1 cellular context compared by ENCODE assay signal in genomic region chr1:241992734-241993133, GRCh38.
TF ChIP-seq lines count a peak whose summit lies in the region.

No MANE protein-coding gene starts in this region.

TF ChIP-seq in IMR-90, 13 proteins besides CTCF, POLR2A, EP300 and RAD21:
- TF ChIP-seq CEBPB (IDR thresholded peaks at IDR 0.05; ENCODE audit: low read depth, low read length): no peak
- no peak for TF ChIP-seq NFE2L2 (IDR thresholded peaks at IDR 0.05; ENCODE audit: low read depth, low read length)
- no peak for TF ChIP-seq MAZ (IDR thresholded peaks at IDR 0.05; ENCODE audit: borderline replicate concordance, low read depth, low read length)
- TF ChIP-seq ELK1 (IDR thresholded peaks at IDR 0.05; ENCODE audit: borderline replicate concordance, low read depth, low read length): no peak
- no peak for TF ChIP-seq USF2 (IDR thresholded peaks at IDR 0.05; ENCODE audit: low read depth, low read length)
- no peak for TF ChIP-seq SMC3 (IDR thresholded peaks at IDR 0.05; ENCODE audit: low read depth, low read length)
- TF ChIP-seq MAFK (IDR thresholded peaks at IDR 0.05; ENCODE audit: low read depth, low read length): no peak
- no peak for TF ChIP-seq CHD1 (IDR thresholded peaks at IDR 0.05; ENCODE audit: low read depth, low read length)
- no peak for TF ChIP-seq FOS (IDR thresholded peaks at IDR 0.05; ENCODE audit: low read depth, low read length)
- TF ChIP-seq BHLHE40 (IDR thresholded peaks at IDR 0.05; ENCODE audit: low read depth, low read length): no peak
- TF ChIP-seq RFX5 (IDR thresholded peaks at IDR 0.05; ENCODE audit: low read depth, low read length): no peak
TF ChIP-seq in IMR-90: peak in this region for 0.
